Comparison of ENCODE assay signal across 2 cellular contexts in genomic region chr13:112170823-112171569, GRCh38.
TF ChIP-seq lines count a peak whose summit lies in the region.

No MANE protein-coding gene starts in this region.

TF ChIP-seq in H1, 55 proteins besides CTCF, POLR2A, EP300 and RAD21:
- TF ChIP-seq HDAC6 (IDR thresholded peaks at IDR 0.05; ENCODE audit: low read depth, low read length) (no peak), KDM5A (IDR thresholded peaks at IDR 0.05; ENCODE audit: low read length) (no peak), TBP (IDR thresholded peaks at IDR 0.05; ENCODE audit: low read depth, low read length) (no peak), E2F6 (IDR thresholded peaks at IDR 0.05) (no peak), RNF2 (IDR thresholded peaks at IDR 0.05; ENCODE audit: borderline replicate concordance, low read depth, low read length, missing control alignments, poor library complexity, severe bottlenecking) (no peak), SUZ12 (IDR thresholded peaks at IDR 0.05; ENCODE audit: low read length) (no peak), CHD2 (IDR thresholded peaks at IDR 0.05; ENCODE audit: low read length) (no peak), TAF7 (optimal IDR thresholded peaks at IDR 0.05; ENCODE audit: borderline replicate concordance, low read depth, low read length) (no peak), GABPA (IDR thresholded peaks at IDR 0.05; ENCODE audit: borderline replicate concordance, insufficient read depth, low read length) (no peak), USF2 (IDR thresholded peaks at IDR 0.05; ENCODE audit: low read length) (no peak)
TF ChIP-seq in H1: peak in this region for 0.

TF ChIP-seq in HepG2, 621 proteins besides CTCF, POLR2A, EP300 and RAD21:
- TF ChIP-seq CHCHD3 (CRISPR knock-in tag; IDR thresholded peaks at IDR 0.05) (no peak), ZNF704 (CRISPR knock-in tag; IDR thresholded peaks at IDR 0.05; ENCODE audit: borderline replicate concordance) (no peak), NFE2L1 (CRISPR knock-in tag; IDR thresholded peaks at IDR 0.05; ENCODE audit: borderline replicate concordance) (no peak), SOX13 (IDR thresholded peaks at IDR 0.05) (no peak), SOX13 (CRISPR knock-in tag; conservative IDR thresholded peaks at IDR 0.05 in 1 of 2, IDR thresholded peaks at IDR 0.05 in 1 of 2) (no peak), MBNL3 (CRISPR knock-in tag; conservative IDR thresholded peaks at IDR 0.05) (no peak), REXO4 (CRISPR knock-in tag; IDR thresholded peaks at IDR 0.05; ENCODE audit: borderline replicate concordance) (no peak), ZKSCAN5 (CRISPR knock-in tag; IDR thresholded peaks at IDR 0.05) (no peak), UBTF (CRISPR knock-in tag; IDR thresholded peaks at IDR 0.05) (no peak), YY1 (IDR thresholded peaks at IDR 0.05; ENCODE audit: insufficient read depth, insufficient replicate concordance, low read depth, low read length) (no peak), TFAP4 (IDR thresholded peaks at IDR 0.05; ENCODE audit: borderline replicate concordance, low read depth) (no peak)
